8 cellular contexts compared by ENCODE assay signal in genomic region chr11:47426062-47426956, GRCh38. TPM values are rescaled to one million over a fixed set of nuclear protein-coding genes. Genes with fewer than 3 reads are reported as not detected.
A peak's percentile ranks its signal among the peaks of the same experiment; 100 is the strongest.
DNase-seq lines count a peak whose midpoint lies in the region; ATAC-seq and TF ChIP-seq lines count a peak whose summit lies in the region.

PSMC3 (minus strand) TSS chr11:47426439; CDS start chr11:47426279, 160 bp downstream.

- peak within 1 kb of the TSS; percentile 94 for H3K4me3 ChIP-seq in GM06990 (replicated peaks; ENCODE audit: low read depth, low read length)

- peak; percentile 93 for ATAC-seq in HG02588 (IDR thresholded peaks at IDR 0.05; ENCODE audit: unreplicated experiment)
- peak; percentile 95 for ATAC-seq in SK-N-SH treated with all-trans-retinoic acid at 6 μM for 48 hours

- no peaks in the 10 kb centered on the region for H3K9me3 Mint-ChIP-seq in activated naive CD4-positive, alpha-beta T cell treated with anti-CD3 and anti-CD28 coated beads, Interleukin-2, amount 50 U/mL, for 24 hours

- no peaks in the 10 kb centered on the region for H3K27me3 ChIP-seq in GM06990 (replicated peaks; ENCODE audit: control insufficient read depth, insufficient read depth, low read length)

- peak within 1 kb of the TSS; percentile 100 for H3K4me3 Mint-ChIP-seq in activated naive CD4-positive, alpha-beta T cell treated with anti-CD3 and anti-CD28 coated beads, Interleukin-2, amount 50 U/mL, for 24 hours

- H3K27ac ChIP-seq in temporal lobe (ENCODE audit: low read depth, low read length) = peak within 1 kb of the TSS; percentile 85

- H3K36me3 Mint-ChIP-seq in activated naive CD4-positive, alpha-beta T cell treated with anti-CD3 and anti-CD28 coated beads, Interleukin-2, amount 50 U/mL, for 24 hours = peaks cover 13% of the 10 kb centered on the region

- DNase-seq in GM06990 (ENCODE audit: extremely low read depth, insufficient read length) (peak; percentile 96), NCI-H1092 (lab: John Stamatoyannopoulos, UW) (peak; percentile 98), germinal center (ENCODE audit: low spot score) (peak; percentile 95), occipital lobe (lab: John Stamatoyannopoulos, UW) (peak; percentile 96)

- peak within 1 kb of the TSS; percentile 100 for H3K27ac Mint-ChIP-seq in activated naive CD4-positive, alpha-beta T cell treated with anti-CD3 and anti-CD28 coated beads, Interleukin-2, amount 50 U/mL, for 24 hours

- H3K27me3 Mint-ChIP-seq in activated naive CD4-positive, alpha-beta T cell treated with anti-CD3 and anti-CD28 coated beads, Interleukin-2, amount 50 U/mL, for 24 hours = no peaks in the 10 kb centered on the region

- H3K4me1 Mint-ChIP-seq in activated naive CD4-positive, alpha-beta T cell treated with anti-CD3 and anti-CD28 coated beads, Interleukin-2, amount 50 U/mL, for 24 hours = peaks cover 30% of the 10 kb centered on the region

- no peak for TF ChIP-seq CTCF in GM06990 (IDR thresholded peaks at IDR 0.05; ENCODE audit: insufficient read depth, low read length, poor library complexity, severe bottlenecking)

- H3K36me3 ChIP-seq in GM06990 (ENCODE audit: control insufficient read depth, insufficient read depth, low read length) = peaks cover 23% of the 10 kb centered on the region

TF ChIP-seq in SK-N-SH treated with all-trans-retinoic acid at 6 μM for 48 hours, 23 proteins besides CTCF, POLR2A, EP300 and RAD21:
- no peak for TF ChIP-seq PATZ1 (CRISPR knock-in tag; IDR thresholded peaks at IDR 0.05; ENCODE audit: borderline replicate concordance)

RNA-seq across cellular contexts. Expression of gene PSMC3, which starts in this region (rescaled TPM):
- total RNA-seq in occipital lobe (69.1 TPM), temporal lobe (90.2 TPM)

Comparison
In these comparisons a context has a peak if more than half of its experiments do, and no peak if none do; other contexts are left out.
1. Peak in every context shown above with its lines: DNase-seq, ATAC-seq, H3K4me3 ChIP-seq and H3K27ac ChIP-seq.